18 cellular contexts compared by ENCODE assay signal in the genomic region with DNA sequence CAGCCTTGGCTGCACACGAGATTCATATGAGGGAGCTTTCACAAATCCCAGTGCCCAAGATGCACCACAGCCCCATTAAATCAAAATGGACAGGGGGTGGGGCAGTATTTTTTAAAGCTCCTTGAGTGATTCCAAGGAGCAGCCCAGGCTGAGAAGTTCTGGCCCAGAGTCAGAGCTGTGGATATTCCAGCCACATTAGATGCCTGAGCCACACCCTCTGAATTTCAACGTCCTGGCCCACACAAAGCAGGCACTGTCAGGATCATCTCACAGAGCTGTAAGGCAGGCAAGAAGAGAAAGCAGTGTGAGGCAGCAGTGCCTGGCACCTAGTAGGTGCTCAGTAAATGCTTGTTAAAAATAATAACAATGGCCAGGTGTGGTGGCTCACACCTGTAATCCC. TPM values are rescaled to one million over a fixed set of nuclear protein-coding genes. Genes with fewer than 3 reads are reported as not detected.
"Had no signal": no experiment of that assay in that cellular context is flagged by ENCODE, and none has a peak within 500 bp of the region (broad histone marks: within the 10 kb centered on the region; RNA-seq: fewer than 3 reads in every experiment).

No MANE protein-coding gene starts in this region.

- H3K4me1 ChIP-seq: uterus had no signal

- H3K27ac Mint-ChIP-seq: activated T-helper 17 cell treated with anti-CD3 and anti-CD28 coated beads, Interleukin-2, amount 50 U/mL, for 72 hours; dendritic cell treated with granulocyte-macrophage colony-stimulating factor and Interleukin-4, amounts not matched to agents 40 ng/mL and 50 ng/mL, for 4 days; effector memory CD8-positive, alpha-beta T cell; immature natural killer cell; nephron progenitor cell; stimulated activated naive CD8-positive, alpha-beta T cell treated with anti-CD3 and anti-CD28 coated beads, Interleukin-15, Interleukin-2, amounts not matched to agents 100 ng/mL and 50 ng/mL, for 24 hours; T-helper 1 cell treated with Interleukin-12 subunit alpha and Interleukin-12 subunit beta and Interleukin-4 antibody, amounts not matched to agents 30 μg/mL and 1 μg/mL, for 36 hours had no signal

- H3K4me1 Mint-ChIP-seq: activated T-helper 17 cell treated with anti-CD3 and anti-CD28 coated beads, Interleukin-2, amount 50 U/mL, for 72 hours; immature natural killer cell had no signal

- H3K27me3 ChIP-seq: uterus had no signal

- H3K36me3 Mint-ChIP-seq: immature natural killer cell had no signal

- DNase-seq: activated CD4-positive, alpha-beta T cell treated with anti-CD3 and anti-CD28 coated beads for 4 hours; activated naive CD4-positive, alpha-beta T cell treated with anti-CD3 and anti-CD28 coated beads, Interleukin-2, amount 50 U/mL, for 16 hours; effector memory CD8-positive, alpha-beta T cell; erythroblast; glutamatergic neuron; immature natural killer cell; left cardiac atrium; nephron progenitor cell; stimulated activated CD4-positive, alpha-beta T cell treated with anti-CD3 and anti-CD28 coated beads, Interleukin-4, amount 100 ng/mL, for 24 hours; uterus had no signal

- H3K4me3 Mint-ChIP-seq: activated T-helper 17 cell treated with anti-CD3 and anti-CD28 coated beads, Interleukin-2, amount 50 U/mL, for 72 hours; dendritic cell treated with granulocyte-macrophage colony-stimulating factor and Interleukin-4, amounts not matched to agents 40 ng/mL and 50 ng/mL, for 4 days; effector memory CD8-positive, alpha-beta T cell; immature natural killer cell; nephron progenitor cell; stimulated activated naive CD8-positive, alpha-beta T cell treated with anti-CD3 and anti-CD28 coated beads, Interleukin-15, Interleukin-2, amounts not matched to agents 100 ng/mL and 50 ng/mL, for 24 hours; T-helper 1 cell treated with Interleukin-12 subunit alpha and Interleukin-12 subunit beta and Interleukin-4 antibody, amounts not matched to agents 30 μg/mL and 1 μg/mL, for 36 hours had no signal

- H3K27ac ChIP-seq: thoracic aorta, uterus had no signal

- H3K9me3 Mint-ChIP-seq: activated T-helper 17 cell treated with anti-CD3 and anti-CD28 coated beads, Interleukin-2, amount 50 U/mL, for 72 hours; dendritic cell treated with granulocyte-macrophage colony-stimulating factor and Interleukin-4, amounts not matched to agents 40 ng/mL and 50 ng/mL, for 4 days; effector memory CD8-positive, alpha-beta T cell; immature natural killer cell; nephron progenitor cell; stimulated activated naive CD8-positive, alpha-beta T cell treated with anti-CD3 and anti-CD28 coated beads, Interleukin-15, Interleukin-2, amounts not matched to agents 100 ng/mL and 50 ng/mL, for 24 hours; T-helper 1 cell treated with Interleukin-12 subunit alpha and Interleukin-12 subunit beta and Interleukin-4 antibody, amounts not matched to agents 30 μg/mL and 1 μg/mL, for 36 hours had no signal

- ATAC-seq: activated T-helper 17 cell treated with anti-CD3 and anti-CD28 coated beads, Interleukin-2, amount 50 U/mL, for 72 hours; effector memory CD8-positive, alpha-beta T cell had no signal

- H3K36me3 ChIP-seq: thoracic aorta, uterus had no signal

- H3K27me3 Mint-ChIP-seq: stimulated activated naive CD8-positive, alpha-beta T cell treated with anti-CD3 and anti-CD28 coated beads, Interleukin-15, Interleukin-2, amounts not matched to agents 100 ng/mL and 50 ng/mL, for 24 hours had no signal

- H3K4me3 ChIP-seq: thoracic aorta, uterus had no signal

- H3K9me3 ChIP-seq: thoracic aorta, uterus had no signal

RNA-seq across cellular contexts. Expression of a gene that starts 37.4 kb away (rescaled TPM):
- total RNA-seq: activated T-helper 17 cell treated with anti-CD3 and anti-CD28 coated beads, Interleukin-2, amount 50 U/mL, for 72 hours; fibroblast of villous mesenchyme; left cardiac atrium; lung microvascular endothelial cell; omental fat pad; thoracic aorta; uterus had no signal
- polyA plus RNA-seq: immature natural killer cell had no signal
